1 cellular context compared by ENCODE assay signal in genomic region chr5:891117-891836, GRCh38.
TF ChIP-seq lines count a peak whose summit lies in the region.

No MANE protein-coding gene starts in this region.

TF ChIP-seq in SK-N-SH, 30 proteins besides CTCF, POLR2A, EP300 and RAD21 (continued from another document):
- TF ChIP-seq ZBTB33 (IDR thresholded peaks at IDR 0.05; ENCODE audit: borderline replicate concordance, low read depth) (no peak), MAX (IDR thresholded peaks at IDR 0.05; ENCODE audit: low read depth) (0 out of 2 replicates have a peak, but pooled peaks have one; percentile 3), FOXM1 (IDR thresholded peaks at IDR 0.05; ENCODE audit: low read depth) (no peak), POLR2AphosphoS5 (IDR thresholded peaks at IDR 0.05; ENCODE audit: low read depth, low read length) (no peak), ELF1 (IDR thresholded peaks at IDR 0.05) (peak; percentile 51), IRF3 (IDR thresholded peaks at IDR 0.05; ENCODE audit: low read depth, low read length) (no peak), GABPA (IDR thresholded peaks at IDR 0.05; ENCODE audit: low read depth) (peak; percentile 54; the same call in 1 of the 2 replicates), SMC3 (IDR thresholded peaks at IDR 0.05; ENCODE audit: low read depth, low read length) (no peak), FOXJ3 (CRISPR knock-in tag; IDR thresholded peaks at IDR 0.05) (no peak), USF2 (IDR thresholded peaks at IDR 0.05; ENCODE audit: borderline replicate concordance, low read depth, low read length) (no peak), JUND (IDR thresholded peaks at IDR 0.05) (no peak), NRF1 (IDR thresholded peaks at IDR 0.05; ENCODE audit: low read depth, low read length) (peak; percentile 52), RXRA (IDR thresholded peaks at IDR 0.05; ENCODE audit: borderline replicate concordance, low read depth) (no peak), REST (IDR thresholded peaks at IDR 0.05; ENCODE audit: low read depth, low read length) (no peak), MEF2A (IDR thresholded peaks at IDR 0.05; ENCODE audit: borderline replicate concordance, low read depth) (no peak), MXI1 (IDR thresholded peaks at IDR 0.05; ENCODE audit: low read depth, low read length) (no peak; the same call in 1 of the 2 replicates), TCF12 (IDR thresholded peaks at IDR 0.05) (no peak), NFIC (IDR thresholded peaks at IDR 0.05; ENCODE audit: borderline replicate concordance) (no peak), SIN3A (IDR thresholded peaks at IDR 0.05; ENCODE audit: borderline replicate concordance, low read depth, low read length) (no peak), USF1 (IDR thresholded peaks at IDR 0.05; ENCODE audit: borderline replicate concordance, low read depth) (no peak), FOSL2 (IDR thresholded peaks at IDR 0.05; ENCODE audit: borderline replicate concordance, low read depth) (no peak), TEAD4 (IDR thresholded peaks at IDR 0.05; ENCODE audit: borderline replicate concordance, insufficient read depth) (no peak), TAF1 (IDR thresholded peaks at IDR 0.05; ENCODE audit: borderline replicate concordance, low read depth, low read length) (no peak), EZH2phosphoT487 (IDR thresholded peaks at IDR 0.05; ENCODE audit: borderline replicate concordance, low read depth) (no peak)
